ENCODE assay signal across 13 cellular contexts in the genomic region with DNA sequence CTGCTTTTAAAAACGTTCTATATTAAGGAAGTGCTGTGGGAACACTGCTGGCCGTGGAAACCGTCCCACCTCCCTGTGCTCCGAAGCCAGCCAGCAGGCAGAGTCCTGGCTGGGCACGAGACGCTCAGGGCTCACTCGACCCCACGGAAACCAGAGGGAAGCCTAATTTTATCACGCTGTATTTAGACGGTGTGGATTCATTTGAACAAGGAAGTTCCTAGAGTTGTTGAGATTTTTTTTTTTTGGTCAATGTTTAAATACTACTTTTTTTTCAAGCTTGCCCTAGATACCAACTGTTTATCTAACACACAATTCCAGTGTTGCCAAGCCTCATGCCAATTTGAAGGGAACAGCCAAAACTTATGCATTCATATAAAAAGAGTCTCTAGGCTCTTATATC. TPM values are rescaled to one million over a fixed set of nuclear protein-coding genes. Genes with fewer than 3 reads are reported as not detected.
A peak's percentile ranks its signal among the peaks of the same experiment; 100 is the strongest.
DNase-seq lines count a peak whose midpoint lies in the region; ATAC-seq and TF ChIP-seq lines count a peak whose summit lies in the region.
"Had no signal": no experiment of that assay in that cellular context is flagged by ENCODE, and none has a peak within 500 bp of the region (broad histone marks: within the 10 kb centered on the region; RNA-seq: fewer than 3 reads in every experiment).

No MANE protein-coding gene starts in this region.

- no peak for TF ChIP-seq CTCF in coronary artery (IDR thresholded peaks at IDR 0.05)
- TF ChIP-seq CTCF in psoas muscle (IDR thresholded peaks at IDR 0.05) = no peak

- DNase-seq in G401 (ENCODE audit: low spot score) (peak; percentile 67), coronary artery (ENCODE audit: low spot score) (peak; percentile 79), kidney tubule cell (ENCODE audit: low spot score) (peak; percentile 28), psoas muscle (peak in 1 of 2 donors; percentile 34), amniotic stem cell (lab: John Stamatoyannopoulos, UW) (no peak)
- no peak for DNase-seq in activated CD4-positive, CD25-positive, alpha-beta regulatory T cell treated with anti-CD3 and anti-CD28 coated beads, Interleukin-2, amount 50 U/mL, for 72 hours
- DNase-seq: activated B cell treated with CpG ODN at 0.5 μM for 24 hours, BE2C, cerebellar nuclear complex, NCI-H524 had no signal

- no peaks in the 10 kb centered on the region for H3K36me3 ChIP-seq in psoas muscle (ENCODE audit: insufficient read depth in 1 of 2, low read depth in 1 of 2)
- H3K36me3 ChIP-seq: BE2C, SJSA1 had no signal

- H3K27ac ChIP-seq in coronary artery = peak overlapping the region; percentile 86 to 87
- peak overlapping the region; percentile 90 for H3K27ac ChIP-seq in psoas muscle
- H3K27ac ChIP-seq: SJSA1 had no signal

- 2 to 5% (median 2%) methylated on average over 10 of the region's 10 CpGs for WGBS in psoas muscle, 3 donors

- intact Hi-C loops in psoas muscle (cut with DNase I) = loop anchor here in 1 of 2 donors (5.0 kb wide), 1 partner anchor 147 kb away; no protein-coding TSS in a partner anchor

- in situ Hi-C loops in G401 (cut with HindIII; ENCODE audit: low sequenced_read_pairs) = no loop called here

- no peaks in the 10 kb centered on the region for H3K27me3 ChIP-seq in psoas muscle (ENCODE audit: insufficient read depth in 3 of 3, low read length in 2 of 3)
- H3K27me3 ChIP-seq: BE2C, SJSA1 had no signal

- peak overlapping the region; percentile 31 for H3K4me3 ChIP-seq in coronary artery
- peak overlapping the region; percentile 45 for H3K4me3 ChIP-seq in psoas muscle
- H3K4me3 ChIP-seq: SJSA1 had no signal

- peak in 2 of 4 donors; percentile 20 to 30 for ATAC-seq in psoas muscle
- ATAC-seq in HG03520 (IDR thresholded peaks at IDR 0.05; ENCODE audit: unreplicated experiment) = no peak
- no peak for ATAC-seq in HG03378 (IDR thresholded peaks at IDR 0.05; ENCODE audit: unreplicated experiment)

- peaks cover 78% of the 10 kb centered on the region for H3K4me1 ChIP-seq in psoas muscle

- no peaks in the 10 kb centered on the region for H3K9me3 ChIP-seq in psoas muscle
- H3K9me3 ChIP-seq: BE2C, SJSA1 had no signal

RNA-seq across cellular contexts. Expression of a gene that starts 25.8 kb away (rescaled TPM):
- total RNA-seq in G401 (2014; rRNA removed; shearing (Covaris generic)) = 2.6 and 8.9 TPM in 2 replicates
- 10 to 100 TPM; 43.6 to 77.8 (median 51.9) TPM for total RNA-seq in psoas muscle
- 100 to 1,000 TPM in 1 of 3 donors, 10 to 100 TPM in 1, 1 to 10 TPM in 1; 9.0 to 134 (median 32.8) TPM for polyA plus RNA-seq in psoas muscle

Comparison
In these comparisons a context has a peak if more than half of its experiments do, and no peak if none do; other contexts are left out.
1. DNase-seq: peak in G401 (single experiment), coronary artery (single experiment) and kidney tubule cell (single experiment); none in amniotic stem cell (single experiment) and activated CD4-positive, CD25-positive, alpha-beta regulatory T cell treated with anti-CD3 and anti-CD28 coated beads, Interleukin-2, amount 50 U/mL, for 72 hours (single experiment).